In genomic region chr4:19566041-19566440, GRCh38 we compare ENCODE assay signal across 20 cellular contexts.
"Had no signal": no experiment of that assay in that cellular context is flagged by ENCODE, and none has a peak within 500 bp of the region (broad histone marks: within the 10 kb centered on the region; RNA-seq: fewer than 3 reads in every experiment).

No MANE protein-coding gene starts in this region.

- ATAC-seq: naive thymus-derived CD8-positive, alpha-beta T cell; natural killer cell treated with Interleukin-12 subunit alpha and Interleukin-12 subunit beta and Interleukin-15 and Interleukin-18, amount 100 ng/mL, for 72 hours; pancreas; right cardiac atrium; right lobe of liver; stimulated activated effector memory CD8-positive, alpha-beta T cell treated with anti-CD3 and anti-CD28 coated beads, Interleukin-12 subunit alpha, Interleukin-12 subunit beta, amount 100 ng/mL, for 72 hours; stimulated activated naive B cell treated with anti-CD40 and anti-IgM and Interleukin-4, amounts not matched to agents 10 μg/mL and 1 μg/mL and 100 μg/mL, for 72 hours had no signal

- DNase-seq: naive thymus-derived CD8-positive, alpha-beta T cell; nephron progenitor cell; nucleus accumbens; pancreas; right cardiac atrium; right lobe of liver; sigmoid colon; small intestine; stimulated activated CD4-positive, alpha-beta T cell treated with anti-CD3 and anti-CD28 coated beads, Interleukin-15, amount 100 ng/mL, for 24 hours; stimulated activated CD4-positive, alpha-beta T cell treated with anti-CD3 and anti-CD28 coated beads, Interleukin-2, amount 100 ng/mL, for 24 hours; stimulated activated CD4-positive, alpha-beta T cell treated with anti-CD3 and anti-CD28 coated beads, Interleukin-2, amount 100 ng/mL, for 48 hours; stimulated activated CD4-positive, alpha-beta T cell treated with anti-CD3 and anti-CD28 coated beads, Interleukin-4, amount 100 ng/mL, for 24 hours; stimulated activated naive B cell treated with anti-CD40 and anti-IgM and Interleukin-4, amounts not matched to agents 10 μg/mL and 1 μg/mL and 100 μg/mL, for 72 hours; stimulated activated naive CD4-positive, alpha-beta T cell treated with Interleukin-2 at 50 U/mL for 16 hours; stomach; thyroid gland; trophoblast cell; upper lobe of left lung had no signal
